In the genomic region with DNA sequence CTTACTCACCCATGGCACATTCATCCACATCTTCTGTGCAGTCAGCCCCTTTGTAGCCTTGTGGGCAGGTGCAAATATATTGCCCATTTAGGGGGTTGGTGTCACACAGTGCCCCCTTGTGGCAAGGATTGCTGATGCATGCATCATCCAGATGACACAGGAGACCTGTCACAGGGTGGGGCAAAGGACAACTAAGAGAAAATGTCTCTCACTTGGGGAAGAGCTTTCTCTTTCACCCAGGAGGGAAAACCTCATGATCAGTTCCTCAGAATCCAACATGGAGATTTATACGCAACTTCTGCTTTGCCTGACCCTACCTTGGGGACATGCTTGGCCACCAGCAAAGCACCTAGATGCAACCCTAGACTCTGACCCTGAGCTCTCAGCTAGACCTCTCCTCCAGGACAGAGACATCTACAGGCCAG, we compare ENCODE assay signal across 8 cellular contexts.
DNase-seq lines count a peak whose midpoint lies in the region; ATAC-seq, FAIRE-seq and TF ChIP-seq lines count a peak whose summit lies in the region.

No MANE protein-coding gene starts in this region.

- peak overlapping the region; percentile 75 for H3K27ac Mint-ChIP-seq in activated T-helper 2 cell treated with anti-CD3 and anti-CD28 coated beads, Interferon-gamma antibody, Interleukin-2, Interleukin-4, amounts not matched to agents 10 μg/mL and 5 μg/mL and 100 μg/mL, durations not matched to agents 14 hours and 24 hours and 36 hours

- H3K9me3 ChIP-seq in RWPE2 (ENCODE audit: severe bottlenecking) (no peaks in the 10 kb centered on the region), small intestine (ENCODE audit: control insufficient read depth, low read depth) (no peaks in the 10 kb centered on the region)

- H3K4me1 ChIP-seq in RWPE2 (ENCODE audit: insufficient read depth, poor library complexity, severe bottlenecking) (no peaks in the 10 kb centered on the region), small intestine (ENCODE audit: control insufficient read depth in 2 of 2, insufficient read depth in 1 of 2, low read depth in 1 of 2, low read length in 1 of 2) (no peaks in the 10 kb centered on the region)

- DNase-seq in AG08395 (ENCODE audit: low spot score) (peak; percentile 43), RWPE2 (ENCODE audit: low spot score) (no peak), head of caudate nucleus (peak in 39 of 42 donors; percentile 16 to 80 (median 48)), small intestine (peak; percentile 75)
- peak; percentile 70 for DNase-seq in activated T-helper 2 cell treated with anti-CD3 and anti-CD28 coated beads, Interferon-gamma antibody, Interleukin-2, Interleukin-4, amounts not matched to agents 10 μg/mL and 5 μg/mL and 100 μg/mL, durations not matched to agents 14 hours and 24 hours and 36 hours (ENCODE audit: low spot score)

- FAIRE-seq in small intestine (lab: Jason Lieb, UNC), result no peak

- H3K27me3 Mint-ChIP-seq in activated T-helper 2 cell treated with anti-CD3 and anti-CD28 coated beads, Interferon-gamma antibody, Interleukin-2, Interleukin-4, amounts not matched to agents 10 μg/mL and 5 μg/mL and 100 μg/mL, durations not matched to agents 14 hours and 24 hours and 36 hours (ENCODE audit: low read depth), result no peaks in the 10 kb centered on the region

- no peak overlapping the region for H3K4me3 ChIP-seq in RWPE2 (ENCODE audit: severe bottlenecking)
- no peak overlapping the region for H3K4me3 ChIP-seq in small intestine (ENCODE audit: low read depth in 1 of 2, low read length in 2 of 2)

- no peaks in the 10 kb centered on the region for H3K27me3 ChIP-seq in RWPE2 (ENCODE audit: insufficient read depth, poor library complexity, severe bottlenecking)
- H3K27me3 ChIP-seq in small intestine (ENCODE audit: control insufficient read depth in 2 of 2, insufficient read depth in 2 of 2, low read length in 2 of 2), result no peaks in the 10 kb centered on the region

- peaks cover 18% of the 10 kb centered on the region for H3K4me1 Mint-ChIP-seq in activated T-helper 2 cell treated with anti-CD3 and anti-CD28 coated beads, Interferon-gamma antibody, Interleukin-2, Interleukin-4, amounts not matched to agents 10 μg/mL and 5 μg/mL and 100 μg/mL, durations not matched to agents 14 hours and 24 hours and 36 hours (ENCODE audit: low read depth)

- no peaks in the 10 kb centered on the region for H3K9me3 Mint-ChIP-seq in activated T-helper 2 cell treated with anti-CD3 and anti-CD28 coated beads, Interferon-gamma antibody, Interleukin-2, Interleukin-4, amounts not matched to agents 10 μg/mL and 5 μg/mL and 100 μg/mL, durations not matched to agents 14 hours and 24 hours and 36 hours

- H3K36me3 ChIP-seq in RWPE2 (ENCODE audit: low read depth) (peaks cover 46% of the 10 kb centered on the region), small intestine (ENCODE audit: control insufficient read depth in 2 of 2, insufficient read depth in 2 of 2, low read length in 2 of 2) (peaks cover 0 to 7% of the 10 kb centered on the region in 2 donors)

- peaks cover 75% of the 10 kb centered on the region for H3K36me3 Mint-ChIP-seq in activated T-helper 2 cell treated with anti-CD3 and anti-CD28 coated beads, Interferon-gamma antibody, Interleukin-2, Interleukin-4, amounts not matched to agents 10 μg/mL and 5 μg/mL and 100 μg/mL, durations not matched to agents 14 hours and 24 hours and 36 hours (ENCODE audit: low read depth)

- ATAC-seq in GM18502 (IDR thresholded peaks at IDR 0.05; ENCODE audit: poor library complexity, unreplicated experiment), result peak; percentile 94
- ATAC-seq in HG03280 (IDR thresholded peaks at IDR 0.05; ENCODE audit: unreplicated experiment), result peak; percentile 94
- peak; percentile 45; the same call in 1 of the 3 replicates for ATAC-seq in RWPE2 (ENCODE audit: low read depth)
- ATAC-seq in HG02840 (IDR thresholded peaks at IDR 0.05; ENCODE audit: low FRiP score, unreplicated experiment), result no peak

- WGBS in small intestine, 3 donors, result 84 to 100% (median 92%) methylated on average over 1 of the region's 1 CpG

- no peak overlapping the region for H3K4me3 Mint-ChIP-seq in activated T-helper 2 cell treated with anti-CD3 and anti-CD28 coated beads, Interferon-gamma antibody, Interleukin-2, Interleukin-4, amounts not matched to agents 10 μg/mL and 5 μg/mL and 100 μg/mL, durations not matched to agents 14 hours and 24 hours and 36 hours (ENCODE audit: low read depth)

- intact Hi-C loops in activated T-helper 2 cell treated with anti-CD3 and anti-CD28 coated beads, Interferon-gamma antibody, Interleukin-2, Interleukin-4, amounts not matched to agents 10 μg/mL and 5 μg/mL and 100 μg/mL, durations not matched to agents 14 hours and 24 hours and 36 hours (cut with micrococcal nuclease), result no loop called here
- intact Hi-C loops in head of caudate nucleus (cut with DNase I), result no loop called here

- peak; percentile 81 for TF ChIP-seq CTCF in RWPE2 (IDR thresholded peaks at IDR 0.05; ENCODE audit: poor library complexity, severe bottlenecking)

- no peak overlapping the region for H3K27ac ChIP-seq in RWPE2 (ENCODE audit: poor library complexity, severe bottlenecking)
- no peak overlapping the region for H3K27ac ChIP-seq in small intestine (ENCODE audit: low read depth in 1 of 2, low read length in 1 of 2)
